In genomic region chr9:128503870-128504269, GRCh38 we compare ENCODE assay signal across 8 cellular contexts. TPM values are rescaled to one million over a fixed set of nuclear protein-coding genes. Genes with fewer than 3 reads are reported as not detected.
DNase-seq lines count a peak whose midpoint lies in the region; ATAC-seq, FAIRE-seq and TF ChIP-seq lines count a peak whose summit lies in the region.

No MANE protein-coding gene starts in this region.

- DNase-seq in AG10803 (ENCODE audit: low read depth), result peak; percentile 15
- no peak for DNase-seq in activated T-helper 2 cell treated with anti-CD3 and anti-CD28 coated beads, Interferon-gamma antibody, Interleukin-2, Interleukin-4, amounts not matched to agents 10 μg/mL and 5 μg/mL and 100 μg/mL, durations not matched to agents 14 hours and 24 hours and 36 hours (ENCODE audit: low spot score)
- DNase-seq in iPS-NIHi11 (ENCODE audit: low spot score), result peak; percentile 32
- no peak for DNase-seq in stimulated activated naive CD8-positive, alpha-beta T cell treated with anti-CD3 and anti-CD28 coated beads, Interleukin-15, amount 100 ng/mL, for 72 hours
- no peak for DNase-seq in GM19239 (ENCODE audit: insufficient read length, low spot score)
- DNase-seq in NK-92 (lab: John Stamatoyannopoulos, UW; ENCODE audit: unreplicated experiment), result no peak

- peak overlapping the region; percentile 62 for H3K27ac Mint-ChIP-seq in activated T-helper 2 cell treated with anti-CD3 and anti-CD28 coated beads, Interferon-gamma antibody, Interleukin-2, Interleukin-4, amounts not matched to agents 10 μg/mL and 5 μg/mL and 100 μg/mL, durations not matched to agents 14 hours and 24 hours and 36 hours
- no peak overlapping the region for H3K27ac Mint-ChIP-seq in stimulated activated naive CD8-positive, alpha-beta T cell treated with anti-CD3 and anti-CD28 coated beads, Interleukin-15, amount 100 ng/mL, for 72 hours

- H3K36me3 ChIP-seq in HEK293 (ENCODE audit: control insufficient read depth in 2 of 2, insufficient read depth in 1 of 2, low read length in 2 of 2), result peaks cover 5 to 39% of the 10 kb centered on the region in 2 experiments; a peak in 2 of 3 replicates

- 0 out of 2 replicates have a peak, but pooled peaks cover 2% of the 10 kb centered on the region for H3K4me1 ChIP-seq in HEK293 (ENCODE audit: control insufficient read depth, insufficient read depth, low read length)

- peak overlapping the region; percentile 67 for H3K4me3 Mint-ChIP-seq in activated T-helper 2 cell treated with anti-CD3 and anti-CD28 coated beads, Interferon-gamma antibody, Interleukin-2, Interleukin-4, amounts not matched to agents 10 μg/mL and 5 μg/mL and 100 μg/mL, durations not matched to agents 14 hours and 24 hours and 36 hours (ENCODE audit: low read depth)
- peak overlapping the region; percentile 67 to 99 for H3K4me3 Mint-ChIP-seq in stimulated activated naive CD8-positive, alpha-beta T cell treated with anti-CD3 and anti-CD28 coated beads, Interleukin-15, amount 100 ng/mL, for 72 hours

- H3K4me3 ChIP-seq in AG10803 (ENCODE audit: low read length), result peak overlapping the region; percentile 99
- peak overlapping the region; percentile 93; the same call in 1 of the 2 replicates for H3K4me3 ChIP-seq in HEK293 (ENCODE audit: low read depth, low read length)

- H3K9me3 ChIP-seq in HEK293 (ENCODE audit: control insufficient read depth, insufficient read depth, low read depth, low read length), result no peaks in the 10 kb centered on the region

- TF ChIP-seq CTCF in AG10803 (conservative IDR thresholded peaks at IDR 0.05; ENCODE audit: low read length) (no peak), HEK293 (tag by site-specific recombination; IDR thresholded peaks at IDR 0.05) (no peak)

- POLR2A ChIA-PET in HEK293 (lab: Yijun Ruan, JAX), result interaction anchor here (0.6 to 3.0 kb wide), 3 partner anchors 49 to 343 kb away, joined by 3 to 20 read pairs (median 5); partner anchors contain the start of gene SPTAN1

- no peak for ATAC-seq in stimulated activated naive CD8-positive, alpha-beta T cell treated with anti-CD3 and anti-CD28 coated beads, Interleukin-15, amount 100 ng/mL, for 72 hours
- ATAC-seq in GM18511 (IDR thresholded peaks at IDR 0.05; ENCODE audit: unreplicated experiment), result no peak

- H3K4me1 Mint-ChIP-seq in activated T-helper 2 cell treated with anti-CD3 and anti-CD28 coated beads, Interferon-gamma antibody, Interleukin-2, Interleukin-4, amounts not matched to agents 10 μg/mL and 5 μg/mL and 100 μg/mL, durations not matched to agents 14 hours and 24 hours and 36 hours (ENCODE audit: low read depth), result peaks cover 18% of the 10 kb centered on the region
- peaks cover 26% of the 10 kb centered on the region for H3K4me1 Mint-ChIP-seq in stimulated activated naive CD8-positive, alpha-beta T cell treated with anti-CD3 and anti-CD28 coated beads, Interleukin-15, amount 100 ng/mL, for 72 hours

- no peak overlapping the region for H3K27ac ChIP-seq in HEK293 (ENCODE audit: extremely low read depth, low read depth, low read length)

- CTCF ChIA-PET in HEK293 (lab: Yijun Ruan, JAX), result no interaction called here

- no peak for FAIRE-seq in GM19239 (lab: Jason Lieb, UNC)

- intact Hi-C loops in activated T-helper 2 cell treated with anti-CD3 and anti-CD28 coated beads, Interferon-gamma antibody, Interleukin-2, Interleukin-4, amounts not matched to agents 10 μg/mL and 5 μg/mL and 100 μg/mL, durations not matched to agents 14 hours and 24 hours and 36 hours (cut with micrococcal nuclease), result loop anchor here (1.0 kb wide), 2 partner anchors 48 kb away; partner anchors contain the start of genes ODF2 and SPTAN1

- peaks cover 49% of the 10 kb centered on the region for H3K36me3 Mint-ChIP-seq in activated T-helper 2 cell treated with anti-CD3 and anti-CD28 coated beads, Interferon-gamma antibody, Interleukin-2, Interleukin-4, amounts not matched to agents 10 μg/mL and 5 μg/mL and 100 μg/mL, durations not matched to agents 14 hours and 24 hours and 36 hours (ENCODE audit: low read depth)

- no peaks in the 10 kb centered on the region for H3K27me3 Mint-ChIP-seq in activated T-helper 2 cell treated with anti-CD3 and anti-CD28 coated beads, Interferon-gamma antibody, Interleukin-2, Interleukin-4, amounts not matched to agents 10 μg/mL and 5 μg/mL and 100 μg/mL, durations not matched to agents 14 hours and 24 hours and 36 hours (ENCODE audit: low read depth)
- H3K27me3 Mint-ChIP-seq in stimulated activated naive CD8-positive, alpha-beta T cell treated with anti-CD3 and anti-CD28 coated beads, Interleukin-15, amount 100 ng/mL, for 72 hours, result no peaks in the 10 kb centered on the region

- no peaks in the 10 kb centered on the region for H3K9me3 Mint-ChIP-seq in activated T-helper 2 cell treated with anti-CD3 and anti-CD28 coated beads, Interferon-gamma antibody, Interleukin-2, Interleukin-4, amounts not matched to agents 10 μg/mL and 5 μg/mL and 100 μg/mL, durations not matched to agents 14 hours and 24 hours and 36 hours
- H3K9me3 Mint-ChIP-seq in stimulated activated naive CD8-positive, alpha-beta T cell treated with anti-CD3 and anti-CD28 coated beads, Interleukin-15, amount 100 ng/mL, for 72 hours, result no peaks in the 10 kb centered on the region

TF ChIP-seq in HEK293, 187 proteins besides CTCF, POLR2A, EP300 and RAD21:
- TF ChIP-seq ZIC2 (tag by site-specific recombination; IDR thresholded peaks at IDR 0.05) (no peak), ZBTB44 (tag by site-specific recombination; IDR thresholded peaks at IDR 0.05) (0 out of 2 replicates have a peak, but pooled peaks have one; percentile 15), ZXDB (tag by site-specific recombination; IDR thresholded peaks at IDR 0.05) (no peak)

RNA-seq across cellular contexts. Expression of gene GLE1, which starts 0.6 kb away (rescaled TPM):
- total RNA-seq in activated T-helper 2 cell treated with anti-CD3 and anti-CD28 coated beads, Interferon-gamma antibody, Interleukin-2, Interleukin-4, amounts not matched to agents 10 μg/mL and 5 μg/mL and 100 μg/mL, durations not matched to agents 14 hours and 24 hours and 36 hours, result 56.0 and 57.5 TPM in 2 replicates

RNA-seq across cellular contexts. Expression of gene ODF2, which starts 48.1 kb away (rescaled TPM):
- 61.5 and 64.4 TPM in 2 replicates for total RNA-seq in activated T-helper 2 cell treated with anti-CD3 and anti-CD28 coated beads, Interferon-gamma antibody, Interleukin-2, Interleukin-4, amounts not matched to agents 10 μg/mL and 5 μg/mL and 100 μg/mL, durations not matched to agents 14 hours and 24 hours and 36 hours

RNA-seq across cellular contexts. Expression of gene SPTAN1, which starts 48.5 kb away (rescaled TPM):
- total RNA-seq in activated T-helper 2 cell treated with anti-CD3 and anti-CD28 coated beads, Interferon-gamma antibody, Interleukin-2, Interleukin-4, amounts not matched to agents 10 μg/mL and 5 μg/mL and 100 μg/mL, durations not matched to agents 14 hours and 24 hours and 36 hours, result 286 and 303 TPM in 2 replicates

Comparison
In these comparisons a context has a peak if more than half of its experiments do, and no peak if none do; other contexts are left out.
1. DNase-seq: peak in AG10803 (single experiment) and iPS-NIHi11 (single experiment); none in activated T-helper 2 cell treated with anti-CD3 and anti-CD28 coated beads, Interferon-gamma antibody, Interleukin-2, Interleukin-4, amounts not matched to agents 10 μg/mL and 5 μg/mL and 100 μg/mL, durations not matched to agents 14 hours and 24 hours and 36 hours (single experiment), stimulated activated naive CD8-positive, alpha-beta T cell treated with anti-CD3 and anti-CD28 coated beads, Interleukin-15, amount 100 ng/mL, for 72 hours (0 of 2), GM19239 (single experiment) and NK-92 (single experiment).